ENCODE assay signal across 18 cellular contexts in the genomic region with DNA sequence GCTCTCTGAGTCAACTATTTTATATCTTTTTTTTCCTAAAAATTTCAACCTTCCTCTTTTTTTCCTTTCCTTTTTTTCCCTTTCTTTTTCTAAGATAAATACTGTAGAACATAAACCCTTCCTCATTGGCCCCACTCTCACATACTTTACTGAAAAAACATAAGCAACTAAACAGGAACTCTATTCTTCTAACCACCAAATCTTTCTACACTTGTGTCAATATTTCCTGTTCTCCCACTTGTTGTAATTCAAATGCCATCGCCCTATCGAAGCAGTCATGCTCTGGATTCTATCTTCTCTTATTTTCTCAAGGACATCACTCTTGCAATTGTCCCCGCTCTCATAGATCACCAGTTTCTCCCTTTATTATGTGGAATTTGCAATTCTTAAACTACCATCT.
"Had no signal": no experiment of that assay in that cellular context is flagged by ENCODE, and none has a peak within 500 bp of the region (broad histone marks: within the 10 kb centered on the region; RNA-seq: fewer than 3 reads in every experiment).

No MANE protein-coding gene starts in this region.

- H3K9me3 Mint-ChIP-seq: endodermal cell had no signal

- DNase-seq: effector CD4-positive, alpha-beta T cell; endodermal cell; foreskin melanocyte; head of caudate nucleus; kidney; left cardiac atrium; left ventricle myocardium inferior; lower lobe of right lung; mesenchymal stem cell; naive B cell; posterior cingulate gyrus; sigmoid colon; stimulated activated CD4-positive, alpha-beta T cell treated with anti-CD3 and anti-CD28 coated beads, Interleukin-2, amount 100 ng/mL, for 24 hours; stimulated activated CD4-positive, alpha-beta T cell treated with anti-CD3 and anti-CD28 coated beads, Interleukin-4, amount 100 ng/mL, for 4 hours; stimulated activated naive CD4-positive, alpha-beta T cell; stomach; substantia nigra; trophoblast cell had no signal

- H3K27ac Mint-ChIP-seq: endodermal cell had no signal

- H3K4me3 Mint-ChIP-seq: endodermal cell, naive B cell had no signal

- H3K4me1 Mint-ChIP-seq: endodermal cell, naive B cell had no signal

- H3K36me3 Mint-ChIP-seq: naive B cell had no signal
